15 cellular contexts compared by ENCODE assay signal in genomic region chr11:126480015-126480409, GRCh38.
A peak's percentile ranks its signal among the peaks of the same experiment; 100 is the strongest.
DNase-seq lines count a peak whose midpoint lies in the region; ATAC-seq and TF ChIP-seq lines count a peak whose summit lies in the region.
"Had no signal": no experiment of that assay in that cellular context is flagged by ENCODE, and none has a peak within 500 bp of the region (broad histone marks: within the 10 kb centered on the region; RNA-seq: fewer than 3 reads in every experiment).

No MANE protein-coding gene starts in this region.

- no peak for DNase-seq in activated naive CD8-positive, alpha-beta T cell treated with anti-CD3 and anti-CD28 coated beads, Interleukin-2, amount 50 U/mL, for 24 hours
- DNase-seq in activated naive CD8-positive, alpha-beta T cell treated with anti-CD3 and anti-CD28 coated beads for 36 hours, result no peak
- DNase-seq in T-helper 17 cell (no peak), lower lobe of right lung (no peak), transverse colon (peak; percentile 26), NCI-H526 (lab: John Stamatoyannopoulos, UW) (no peak), RKO (ENCODE audit: low spot score) (no peak)

- no peak for TF ChIP-seq EP300 in transverse colon (IDR thresholded peaks at IDR 0.05; ENCODE audit: low read depth)

- H3K36me3 ChIP-seq in lower lobe of right lung, result no peaks in the 10 kb centered on the region
- no peaks in the 10 kb centered on the region for H3K36me3 ChIP-seq in transverse colon
- H3K36me3 ChIP-seq: upper lobe of left lung had no signal

- no peak overlapping the region for H3K4me3 Mint-ChIP-seq in activated naive CD8-positive, alpha-beta T cell treated with anti-CD3 and anti-CD28 coated beads, Interleukin-2, amount 50 U/mL, for 24 hours
- H3K4me3 Mint-ChIP-seq in activated naive CD8-positive, alpha-beta T cell treated with anti-CD3 and anti-CD28 coated beads for 36 hours, result no peak overlapping the region
- no peak overlapping the region for H3K4me3 Mint-ChIP-seq in T-helper 17 cell

- no peaks in the 10 kb centered on the region for H3K36me3 Mint-ChIP-seq in activated naive CD8-positive, alpha-beta T cell treated with anti-CD3 and anti-CD28 coated beads, Interleukin-2, amount 50 U/mL, for 24 hours (ENCODE audit: low read depth)
- H3K36me3 Mint-ChIP-seq in activated naive CD8-positive, alpha-beta T cell treated with anti-CD3 and anti-CD28 coated beads for 36 hours, result no peaks in the 10 kb centered on the region
- no peaks in the 10 kb centered on the region for H3K36me3 Mint-ChIP-seq in T-helper 17 cell (ENCODE audit: low read depth)
- H3K36me3 Mint-ChIP-seq: activated CD8-positive, alpha-beta memory T cell treated with anti-CD3 and anti-CD28 coated beads, Interleukin-2, amount 10 ng/mL, durations not matched to agents 7 days and 5 days; CD4-positive, alpha-beta memory T cell; stimulated activated memory B cell treated with anti-CD40 and anti-IgM and Interleukin-4, amounts not matched to agents 10 μg/mL and 1 μg/mL and 100 μg/mL, for 72 hours had no signal

- WGBS in transverse colon (ENCODE audit: low coverage in 1 of 2), 2 donors, result 56 to 82% methylated on average over 2 to 3 of the region's 3 CpGs

- ATAC-seq in activated naive CD8-positive, alpha-beta T cell treated with anti-CD3 and anti-CD28 coated beads, Interleukin-2, amount 50 U/mL, for 24 hours, result no peak
- no peak for ATAC-seq in T-helper 17 cell
- no peak for ATAC-seq in lower lobe of right lung
- ATAC-seq in GM18858 (IDR thresholded peaks at IDR 0.05; ENCODE audit: unreplicated experiment), result no peak

- H3K4me1 Mint-ChIP-seq in activated naive CD8-positive, alpha-beta T cell treated with anti-CD3 and anti-CD28 coated beads, Interleukin-2, amount 50 U/mL, for 24 hours, result peaks cover 20% of the 10 kb centered on the region
- H3K4me1 Mint-ChIP-seq in activated naive CD8-positive, alpha-beta T cell treated with anti-CD3 and anti-CD28 coated beads for 36 hours, result peaks cover 9% of the 10 kb centered on the region
- H3K4me1 Mint-ChIP-seq in T-helper 17 cell, result peaks cover 20% of the 10 kb centered on the region

- H3K4me3 ChIP-seq in lower lobe of right lung (no peak overlapping the region), transverse colon (no peak overlapping the region)

- TF ChIP-seq POLR2A in transverse colon (IDR thresholded peaks at IDR 0.05), result no peak

- no peak for TF ChIP-seq CTCF in lower lobe of right lung (IDR thresholded peaks at IDR 0.05)
- TF ChIP-seq CTCF in transverse colon (IDR thresholded peaks at IDR 0.05), result no peak

- peak overlapping the region; percentile 87 for H3K27ac Mint-ChIP-seq in activated naive CD8-positive, alpha-beta T cell treated with anti-CD3 and anti-CD28 coated beads, Interleukin-2, amount 50 U/mL, for 24 hours
- H3K27ac Mint-ChIP-seq in activated naive CD8-positive, alpha-beta T cell treated with anti-CD3 and anti-CD28 coated beads for 36 hours, result no peak overlapping the region
- peak overlapping the region; percentile 60 for H3K27ac Mint-ChIP-seq in T-helper 17 cell

- H3K4me1 ChIP-seq in lower lobe of right lung (peaks cover 15% of the 10 kb centered on the region), transverse colon (peaks cover 5 to 15% (median 5%) of the 10 kb centered on the region in 4 donors)
- H3K4me1 ChIP-seq: parathyroid adenoma had no signal

- in situ Hi-C loops in transverse colon (cut with MboI; ENCODE audit: low pct_ligation_motif_present in 1 of 4, low pct_unique_long_range_greater_than_20kb in 1 of 4, low sequenced_read_pairs in 3 of 4), result loop anchor here in 2 of 4 donors (10.0 to 25.0 kb wide), 2 partner anchors 165 to 168 kb away; partner anchors contain the start of gene DCPS (in 1 of the 2)

- H3K9me3 Mint-ChIP-seq in activated naive CD8-positive, alpha-beta T cell treated with anti-CD3 and anti-CD28 coated beads, Interleukin-2, amount 50 U/mL, for 24 hours, result no peaks in the 10 kb centered on the region
- no peaks in the 10 kb centered on the region for H3K9me3 Mint-ChIP-seq in activated naive CD8-positive, alpha-beta T cell treated with anti-CD3 and anti-CD28 coated beads for 36 hours
- H3K9me3 Mint-ChIP-seq: activated B cell treated with CpG ODN at 0.5 μM for 24 hours; CD4-positive, alpha-beta memory T cell; dendritic cell treated with granulocyte-macrophage colony-stimulating factor and Interleukin-4, amounts not matched to agents 40 ng/mL and 50 ng/mL, for 4 days; stimulated activated memory B cell treated with anti-CD40 and anti-IgM and Interleukin-4, amounts not matched to agents 10 μg/mL and 1 μg/mL and 100 μg/mL, for 72 hours had no signal

- H3K27me3 Mint-ChIP-seq in activated naive CD8-positive, alpha-beta T cell treated with anti-CD3 and anti-CD28 coated beads, Interleukin-2, amount 50 U/mL, for 24 hours, result no peaks in the 10 kb centered on the region
- H3K27me3 Mint-ChIP-seq in activated naive CD8-positive, alpha-beta T cell treated with anti-CD3 and anti-CD28 coated beads for 36 hours, result no peaks in the 10 kb centered on the region
- H3K27me3 Mint-ChIP-seq in T-helper 17 cell, result peaks cover 4% of the 10 kb centered on the region
- H3K27me3 Mint-ChIP-seq: activated B cell treated with CpG ODN at 0.5 μM for 24 hours; activated CD8-positive, alpha-beta memory T cell treated with anti-CD3 and anti-CD28 coated beads, Interleukin-2, amount 10 ng/mL, durations not matched to agents 7 days and 5 days; CD4-positive, alpha-beta memory T cell; dendritic cell treated with granulocyte-macrophage colony-stimulating factor and Interleukin-4, amounts not matched to agents 40 ng/mL and 50 ng/mL, for 4 days had no signal

- intact Hi-C loops in lower lobe of right lung (cut with DNase I), result no loop called here
- intact Hi-C loops in transverse colon (cut with DNase I; ENCODE audit: low total_unique reads), result loop anchor here (5.0 kb wide), 1 partner anchor 168 kb away; no protein-coding TSS in a partner anchor

- H3K27me3 ChIP-seq in lower lobe of right lung (ENCODE audit: low read depth) (no peaks in the 10 kb centered on the region), transverse colon (peaks cover 60% of the 10 kb centered on the region)
- H3K27me3 ChIP-seq: upper lobe of left lung had no signal

- H3K27ac ChIP-seq in lower lobe of right lung, result peak overlapping the region; percentile 60
- peak overlapping the region in 3 of 4 donors; percentile 47 to 73 (median 66) for H3K27ac ChIP-seq in transverse colon
- H3K27ac ChIP-seq: parathyroid adenoma had no signal

- H3K9me3 ChIP-seq in T-helper 17 cell (ENCODE audit: control insufficient read depth, low read length, poor library complexity, severe bottlenecking) (no peaks in the 10 kb centered on the region), lower lobe of right lung (no peaks in the 10 kb centered on the region), transverse colon (no peaks in the 10 kb centered on the region)
- H3K9me3 ChIP-seq: upper lobe of left lung had no signal
